Comparison of ENCODE assay signal across 2 cellular contexts in the genomic region with DNA sequence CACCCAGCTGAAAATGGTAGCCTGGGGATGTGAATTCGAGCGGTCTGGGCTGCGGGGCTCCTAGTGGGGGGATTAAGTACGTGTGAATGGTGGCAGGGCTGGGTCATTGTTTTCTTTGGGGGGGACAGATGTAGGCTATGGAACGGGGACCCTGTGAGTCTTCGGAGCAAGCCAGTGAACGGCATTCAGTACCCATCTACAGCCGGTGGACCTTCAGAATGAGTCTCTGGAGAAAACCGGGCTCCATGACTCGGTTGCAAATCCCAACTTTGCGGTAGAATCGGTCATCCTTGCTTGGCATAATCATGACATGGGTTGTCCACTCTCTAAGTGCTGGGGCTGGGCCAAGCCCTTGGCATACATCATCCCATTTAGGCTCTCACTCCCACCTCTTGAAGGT.
TF ChIP-seq lines count a peak whose summit lies in the region.

No MANE protein-coding gene starts in this region.

TF ChIP-seq in GM23338, 12 proteins besides CTCF, POLR2A, EP300 and RAD21 (continued from another document):
- TF ChIP-seq, protein P1, sequence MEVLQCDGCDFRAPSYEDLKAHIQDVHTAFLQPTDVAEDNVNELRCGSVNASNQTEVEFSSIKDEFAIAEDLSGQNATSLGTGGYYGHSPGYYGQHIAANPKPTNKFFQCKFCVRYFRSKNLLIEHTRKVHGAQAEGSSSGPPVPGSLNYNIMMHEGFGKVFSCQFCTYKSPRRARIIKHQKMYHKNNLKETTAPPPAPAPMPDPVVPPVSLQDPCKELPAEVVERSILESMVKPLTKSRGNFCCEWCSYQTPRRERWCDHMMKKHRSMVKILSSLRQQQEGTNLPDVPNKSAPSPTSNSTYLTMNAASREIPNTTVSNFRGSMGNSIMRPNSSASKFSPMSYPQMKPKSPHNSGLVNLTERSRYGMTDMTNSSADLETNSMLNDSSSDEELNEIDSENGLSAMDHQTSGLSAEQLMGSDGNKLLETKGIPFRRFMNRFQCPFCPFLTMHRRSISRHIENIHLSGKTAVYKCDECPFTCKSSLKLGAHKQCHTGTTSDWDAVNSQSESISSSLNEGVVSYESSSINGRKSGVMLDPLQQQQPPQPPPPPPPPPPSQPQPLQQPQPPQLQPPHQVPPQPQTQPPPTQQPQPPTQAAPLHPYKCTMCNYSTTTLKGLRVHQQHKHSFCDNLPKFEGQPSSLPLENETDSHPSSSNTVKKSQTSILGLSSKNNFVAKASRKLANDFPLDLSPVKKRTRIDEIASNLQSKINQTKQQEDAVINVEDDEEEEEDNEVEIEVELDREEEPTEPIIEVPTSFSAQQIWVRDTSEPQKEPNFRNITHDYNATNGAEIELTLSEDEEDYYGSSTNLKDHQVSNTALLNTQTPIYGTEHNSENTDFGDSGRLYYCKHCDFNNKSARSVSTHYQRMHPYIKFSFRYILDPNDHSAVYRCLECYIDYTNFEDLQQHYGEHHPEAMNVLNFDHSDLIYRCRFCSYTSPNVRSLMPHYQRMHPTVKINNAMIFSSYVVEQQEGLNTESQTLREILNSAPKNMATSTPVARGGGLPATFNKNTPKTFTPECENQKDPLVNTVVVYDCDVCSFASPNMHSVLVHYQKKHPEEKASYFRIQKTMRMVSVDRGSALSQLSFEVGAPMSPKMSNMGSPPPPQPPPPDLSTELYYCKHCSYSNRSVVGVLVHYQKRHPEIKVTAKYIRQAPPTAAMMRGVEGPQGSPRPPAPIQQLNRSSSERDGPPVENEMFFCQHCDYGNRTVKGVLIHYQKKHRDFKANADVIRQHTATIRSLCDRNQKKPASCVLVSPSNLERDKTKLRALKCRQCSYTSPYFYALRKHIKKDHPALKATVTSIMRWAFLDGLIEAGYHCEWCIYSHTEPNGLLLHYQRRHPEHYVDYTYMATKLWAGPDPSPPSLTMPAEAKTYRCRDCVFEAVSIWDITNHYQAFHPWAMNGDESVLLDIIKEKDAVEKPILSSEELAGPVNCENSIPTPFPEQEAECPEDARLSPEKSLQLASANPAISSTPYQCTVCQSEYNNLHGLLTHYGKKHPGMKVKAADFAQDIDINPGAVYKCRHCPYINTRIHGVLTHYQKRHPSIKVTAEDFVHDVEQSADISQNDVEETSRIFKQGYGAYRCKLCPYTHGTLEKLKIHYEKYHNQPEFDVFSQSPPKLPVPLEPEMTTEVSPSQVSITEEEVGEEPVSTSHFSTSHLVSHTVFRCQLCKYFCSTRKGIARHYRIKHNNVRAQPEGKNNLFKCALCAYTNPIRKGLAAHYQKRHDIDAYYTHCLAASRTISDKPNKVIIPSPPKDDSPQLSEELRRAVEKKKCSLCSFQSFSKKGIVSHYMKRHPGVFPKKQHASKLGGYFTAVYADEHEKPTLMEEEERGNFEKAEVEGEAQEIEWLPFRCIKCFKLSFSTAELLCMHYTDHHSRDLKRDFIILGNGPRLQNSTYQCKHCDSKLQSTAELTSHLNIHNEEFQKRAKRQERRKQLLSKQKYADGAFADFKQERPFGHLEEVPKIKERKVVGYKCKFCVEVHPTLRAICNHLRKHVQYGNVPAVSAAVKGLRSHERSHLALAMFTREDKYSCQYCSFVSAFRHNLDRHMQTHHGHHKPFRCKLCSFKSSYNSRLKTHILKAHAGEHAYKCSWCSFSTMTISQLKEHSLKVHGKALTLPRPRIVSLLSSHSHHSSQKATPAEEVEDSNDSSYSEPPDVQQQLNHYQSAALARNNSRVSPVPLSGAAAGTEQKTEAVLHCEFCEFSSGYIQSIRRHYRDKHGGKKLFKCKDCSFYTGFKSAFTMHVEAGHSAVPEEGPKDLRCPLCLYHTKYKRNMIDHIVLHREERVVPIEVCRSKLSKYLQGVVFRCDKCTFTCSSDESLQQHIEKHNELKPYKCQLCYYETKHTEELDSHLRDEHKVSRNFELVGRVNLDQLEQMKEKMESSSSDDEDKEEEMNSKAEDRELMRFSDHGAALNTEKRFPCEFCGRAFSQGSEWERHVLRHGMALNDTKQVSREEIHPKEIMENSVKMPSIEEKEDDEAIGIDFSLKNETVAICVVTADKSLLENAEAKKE (CRISPR knock-in tag; IDR thresholded peaks at IDR 0.05), result no peak
- TF ChIP-seq JUNB (IDR thresholded peaks at IDR 0.05; ENCODE audit: unreplicated experiment) (no peak), EZH2 (IDR thresholded peaks at IDR 0.05; ENCODE audit: low read depth, unreplicated experiment) (no peak), STAT1 (IDR thresholded peaks at IDR 0.05; ENCODE audit: unreplicated experiment) (no peak), POLR2AphosphoS5 (IDR thresholded peaks at IDR 0.05; ENCODE audit: low read depth) (no peak), NANOG (IDR thresholded peaks at IDR 0.05; ENCODE audit: borderline replicate concordance) (no peak), EZH2phosphoT487 (IDR thresholded peaks at IDR 0.05; ENCODE audit: unreplicated experiment) (no peak), ZNF331 (CRISPR knock-in tag; IDR thresholded peaks at IDR 0.05; ENCODE audit: low read depth) (no peak)
- TF ChIP-seq, protein P2, sequence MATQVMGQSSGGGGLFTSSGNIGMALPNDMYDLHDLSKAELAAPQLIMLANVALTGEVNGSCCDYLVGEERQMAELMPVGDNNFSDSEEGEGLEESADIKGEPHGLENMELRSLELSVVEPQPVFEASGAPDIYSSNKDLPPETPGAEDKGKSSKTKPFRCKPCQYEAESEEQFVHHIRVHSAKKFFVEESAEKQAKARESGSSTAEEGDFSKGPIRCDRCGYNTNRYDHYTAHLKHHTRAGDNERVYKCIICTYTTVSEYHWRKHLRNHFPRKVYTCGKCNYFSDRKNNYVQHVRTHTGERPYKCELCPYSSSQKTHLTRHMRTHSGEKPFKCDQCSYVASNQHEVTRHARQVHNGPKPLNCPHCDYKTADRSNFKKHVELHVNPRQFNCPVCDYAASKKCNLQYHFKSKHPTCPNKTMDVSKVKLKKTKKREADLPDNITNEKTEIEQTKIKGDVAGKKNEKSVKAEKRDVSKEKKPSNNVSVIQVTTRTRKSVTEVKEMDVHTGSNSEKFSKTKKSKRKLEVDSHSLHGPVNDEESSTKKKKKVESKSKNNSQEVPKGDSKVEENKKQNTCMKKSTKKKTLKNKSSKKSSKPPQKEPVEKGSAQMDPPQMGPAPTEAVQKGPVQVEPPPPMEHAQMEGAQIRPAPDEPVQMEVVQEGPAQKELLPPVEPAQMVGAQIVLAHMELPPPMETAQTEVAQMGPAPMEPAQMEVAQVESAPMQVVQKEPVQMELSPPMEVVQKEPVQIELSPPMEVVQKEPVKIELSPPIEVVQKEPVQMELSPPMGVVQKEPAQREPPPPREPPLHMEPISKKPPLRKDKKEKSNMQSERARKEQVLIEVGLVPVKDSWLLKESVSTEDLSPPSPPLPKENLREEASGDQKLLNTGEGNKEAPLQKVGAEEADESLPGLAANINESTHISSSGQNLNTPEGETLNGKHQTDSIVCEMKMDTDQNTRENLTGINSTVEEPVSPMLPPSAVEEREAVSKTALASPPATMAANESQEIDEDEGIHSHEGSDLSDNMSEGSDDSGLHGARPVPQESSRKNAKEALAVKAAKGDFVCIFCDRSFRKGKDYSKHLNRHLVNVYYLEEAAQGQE (IDR thresholded peaks at IDR 0.05; ENCODE audit: unreplicated experiment), result no peak
TF ChIP-seq in GM23338: peak in this region for 0.

TF ChIP-seq in neural cell, 6 proteins besides CTCF, POLR2A, EP300 and RAD21 (continued from another document):
- TF ChIP-seq, protein P2 (IDR thresholded peaks at IDR 0.05; ENCODE audit: borderline replicate concordance), result no peak
